In genomic region chr7:20164420-20165145, GRCh38 we compare ENCODE assay signal across 1 cellular context.
TF ChIP-seq lines count a peak whose summit lies in the region.

No MANE protein-coding gene starts in this region.

TF ChIP-seq in IMR-90, 13 proteins besides CTCF, POLR2A, EP300 and RAD21:
- TF ChIP-seq CHD1 (IDR thresholded peaks at IDR 0.05; ENCODE audit: low read depth, low read length): no peak
- TF ChIP-seq CEBPB (IDR thresholded peaks at IDR 0.05; ENCODE audit: low read depth, low read length): peak; percentile 36; the same call in 1 of the 2 replicates
